Comparison of ENCODE assay signal across 25 cellular contexts in the genomic region with DNA sequence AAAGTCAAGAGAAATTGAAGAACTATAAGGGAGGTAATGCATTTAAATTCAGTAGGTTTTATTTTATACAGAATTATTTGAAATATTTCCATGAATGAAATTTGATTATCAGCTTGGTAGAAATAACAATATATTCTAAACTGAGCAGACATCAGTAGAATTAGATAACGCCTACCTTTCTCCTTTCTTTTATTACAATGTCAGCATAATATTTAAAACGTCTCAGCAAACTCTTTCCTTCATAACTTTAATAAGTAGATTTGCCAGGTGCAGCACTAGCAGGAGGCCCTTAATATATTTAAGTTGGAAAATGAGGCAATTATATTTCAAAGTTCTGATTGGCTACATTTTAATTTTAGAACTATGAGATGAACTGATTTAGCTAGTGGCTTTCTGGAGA.
DNase-seq lines count a peak whose midpoint lies in the region; ATAC-seq, FAIRE-seq and TF ChIP-seq lines count a peak whose summit lies in the region.
"Had no signal": no experiment of that assay in that cellular context is flagged by ENCODE, and none has a peak within 500 bp of the region (broad histone marks: within the 10 kb centered on the region; RNA-seq: fewer than 3 reads in every experiment).

No MANE protein-coding gene starts in this region.

- CTCF ChIA-PET in HepG2 (lab: Yijun Ruan, JAX; ENCODE audit: low intra/inter-chr PET ratio, low total read pairs) (no interaction called here), K562 (lab: Yijun Ruan, JAX; ENCODE audit: low intra/inter-chr PET ratio) (interaction anchor here (0.6 kb wide), 1 partner anchor 8 kb away, joined by 3 read pairs; no protein-coding TSS in a partner anchor)

- no TSS peak for BruUV-seq in HepG2 (replicated peaks; lab: Mats Ljungman, UMichigan)
- no TSS peak for BruUV-seq in K562 (replicated peaks; lab: Mats Ljungman, UMichigan)

- H3K4me1 ChIP-seq in HepG2 (ENCODE audit: insufficient read depth, low read length) (no peaks in the 10 kb centered on the region), right lobe of liver (no peaks in the 10 kb centered on the region), K562 (replicated peaks in 1 of 2; ENCODE audit: control insufficient read depth in 2 of 2, insufficient read depth in 2 of 2, low read length in 2 of 2) (no peaks in the 10 kb centered on the region)
- H3K4me1 ChIP-seq: BE2C, BLaER1 had no signal

- H3K9ac ChIP-seq in HepG2 (ENCODE audit: insufficient read depth, low read depth, low read length) (no peak overlapping the region), K562 (ENCODE audit: insufficient read depth in 1 of 2, low read depth in 2 of 2, low read length in 2 of 2) (no peak overlapping the region)
- H3K9ac ChIP-seq: BLaER1 had no signal

- no peaks in the 10 kb centered on the region for H3K9me1 ChIP-seq in K562 (ENCODE audit: control insufficient read depth, insufficient read depth, low read length)

- H3K27me3 ChIP-seq in HepG2 (ENCODE audit: control insufficient read depth in 1 of 2, insufficient read depth in 2 of 2, low read length in 2 of 2) (no peaks in the 10 kb centered on the region), right lobe of liver (no peaks in the 10 kb centered on the region), K562 (ENCODE audit: control insufficient read depth in 2 of 2, insufficient read depth in 2 of 2, low read length in 2 of 2) (no peaks in the 10 kb centered on the region)
- H3K27me3 ChIP-seq: BE2C, BLaER1 had no signal

- ATAC-seq in HepG2 (no peak), right lobe of liver (no peak), K562 (no peak), GM19467 (IDR thresholded peaks at IDR 0.05; ENCODE audit: unreplicated experiment) (no peak), HG03175 (IDR thresholded peaks at IDR 0.05; ENCODE audit: unreplicated experiment) (no peak)
- ATAC-seq: GM12878 had no signal

- intact Hi-C loops in HepG2 (cut with micrococcal nuclease; ENCODE audit: unreplicated experiment): no loop called here
- intact Hi-C loops in right lobe of liver (cut with DNase I): no loop called here
- intact Hi-C loops in K562 (cut with micrococcal nuclease): no loop called here

- H3K9me3 ChIP-seq in HepG2 (ENCODE audit: low read length): no peaks in the 10 kb centered on the region
- no peaks in the 10 kb centered on the region for H3K9me3 ChIP-seq in right lobe of liver
- H3K9me3 ChIP-seq in K562 (replicated peaks; ENCODE audit: control insufficient read depth, insufficient read depth, low read depth, low read length): no peaks in the 10 kb centered on the region; the same call in 1 of the 2 replicates
- H3K9me3 ChIP-seq: BE2C, BLaER1 had no signal

- POLR2A ChIA-PET in HepG2 (lab: Yijun Ruan, JAX) (no interaction called here), K562 (lab: Yijun Ruan, JAX) (no interaction called here)

- TF ChIP-seq EP300 in HepG2 (IDR thresholded peaks at IDR 0.05; ENCODE audit: low read depth in 2 of 2, low read length in 2 of 2) (no peak), HepG2 (CRISPR knock-in tag; IDR thresholded peaks at IDR 0.05; ENCODE audit: borderline replicate concordance) (no peak), K562 (IDR thresholded peaks at IDR 0.05; ENCODE audit: low read length) (no peak)

- H3K36me3 ChIP-seq in HepG2 (replicated peaks in 1 of 2; ENCODE audit: control insufficient read depth in 1 of 2, insufficient read depth in 2 of 2, low read length in 2 of 2) (no peaks in the 10 kb centered on the region), right lobe of liver (no peaks in the 10 kb centered on the region), K562 (ENCODE audit: control insufficient read depth, insufficient read depth, low read length) (no peaks in the 10 kb centered on the region)
- H3K36me3 ChIP-seq: BE2C, BLaER1 had no signal

- FAIRE-seq in HepG2 (lab: Jason Lieb, UNC): no peak
- FAIRE-seq in K562 (lab: Jason Lieb, UNC): no peak
- FAIRE-seq: GM12878, GM12892, GM18507 had no signal

- H4K20me1 ChIP-seq in HepG2 (ENCODE audit: insufficient read depth, low read length): no peaks in the 10 kb centered on the region
- H4K20me1 ChIP-seq in K562 (replicated peaks; ENCODE audit: control insufficient read depth, insufficient read depth, low read length): no peaks in the 10 kb centered on the region
- H4K20me1 ChIP-seq: BLaER1 had no signal

- TF ChIP-seq POLR2A in HepG2 (IDR thresholded peaks at IDR 0.05; ENCODE audit: insufficient read depth in 1 of 2, low read depth in 2 of 2, low read length in 2 of 2) (no peak), right lobe of liver (IDR thresholded peaks at IDR 0.05) (no peak), K562 (conservative IDR thresholded peaks at IDR 0.05) (no peak)

- DNase-seq in HepG2 (ENCODE audit: low spot score) (no peak), right lobe of liver (no peak), K562 (ENCODE audit: extremely low read depth in 1 of 4, low spot score in 3 of 4) (no peak), putamen (ENCODE audit: low spot score) (peak; percentile 13)
- DNase-seq: ACHN; BE2C; C1 segment of cervical spinal cord; CD4-positive, alpha-beta memory T cell; CD4-positive, CD25-positive, alpha-beta regulatory T cell; CD8-positive, alpha-beta memory T cell; COR-L47; DMS 273 treated with DMSO at 0.1 percent for 48 hours; DMS153; DMS53; DMS79; DND-41; EL; GDM1 had no signal

- H2AFZ ChIP-seq in HepG2 (ENCODE audit: low read length) (no peak overlapping the region), K562 (ENCODE audit: low read depth, low read length) (no peak overlapping the region)

- TF ChIP-seq RAD21 in HepG2 (CRISPR knock-in tag; IDR thresholded peaks at IDR 0.05): no peak
- TF ChIP-seq RAD21 in K562 (CRISPR knock-in tag; conservative IDR thresholded peaks at IDR 0.05 in 1 of 2, IDR thresholded peaks at IDR 0.05 in 1 of 2): no peak

- H3K27ac ChIP-seq in HepG2 (ENCODE audit: extremely low read length, insufficient read depth, low read length): no peak overlapping the region
- H3K27ac ChIP-seq in right lobe of liver: no peak overlapping the region
- no peak overlapping the region for H3K27ac ChIP-seq in K562 (ENCODE audit: extremely low read depth, low read depth, low read length)
- H3K27ac ChIP-seq: 22Rv1, BLaER1 had no signal

- H3K79me2 ChIP-seq in HepG2 (ENCODE audit: insufficient read depth, low read length) (no peaks in the 10 kb centered on the region), K562 (ENCODE audit: control insufficient read depth, insufficient read depth, low read length) (no peaks in the 10 kb centered on the region)

- H3K4me3 ChIP-seq in HepG2 (replicated peaks in 1 of 3; ENCODE audit: insufficient read depth in 1 of 3, low read depth in 2 of 3, low read length in 3 of 3) (no peak overlapping the region), right lobe of liver (no peak overlapping the region), K562 (no peak overlapping the region)
- H3K4me3 ChIP-seq: BLaER1, GM12878 had no signal

- WGBS in HepG2 (ENCODE audit: low lambda C conversion rate): 3% methylated on average over 2 of the region's 2 CpGs
- WGBS in right lobe of liver (ENCODE audit: insufficient coverage, low coverage, low lambda C conversion rate, missing lambda C conversion rate): 53% methylated on average over 2 of the region's 2 CpGs
- 0% methylated on average over 2 of the region's 2 CpGs for WGBS in K562 (ENCODE audit: insufficient coverage, low coverage, missing lambda C conversion rate)

- TF ChIP-seq CTCF in HepG2 (CRISPR knock-in tag; IDR thresholded peaks at IDR 0.05): no peak
- TF ChIP-seq CTCF in right lobe of liver (IDR thresholded peaks at IDR 0.05): no peak
- no peak for TF ChIP-seq CTCF in K562 (IDR thresholded peaks at IDR 0.05 in 2 of 3, conservative IDR thresholded peaks at IDR 0.05 in 1 of 3; ENCODE audit: insufficient read depth in 2 of 3, low read depth in 1 of 3, low read length in 3 of 3)

- in situ Hi-C loops in HepG2 (cut with HindIII; ENCODE audit: extremely low pct_ligation_motif_present, low pct_unique_long_range_greater_than_20kb): no loop called here
- in situ Hi-C loops in K562 (cut with MboI): no loop called here

- no peak overlapping the region for H3K4me2 ChIP-seq in HepG2 (ENCODE audit: low read depth, low read length)
- H3K4me2 ChIP-seq in K562 (ENCODE audit: insufficient read depth, low read length): no peak overlapping the region
- H3K4me2 ChIP-seq: BLaER1 had no signal

TF ChIP-seq in HepG2, 621 proteins besides CTCF, POLR2A, EP300 and RAD21 (continues in another document):
- TF ChIP-seq NR2F1 (CRISPR knock-in tag; IDR thresholded peaks at IDR 0.05): no peak
- no peak for TF ChIP-seq NFE2L1 (CRISPR knock-in tag; IDR thresholded peaks at IDR 0.05; ENCODE audit: borderline replicate concordance)
- TF ChIP-seq, protein P1, sequence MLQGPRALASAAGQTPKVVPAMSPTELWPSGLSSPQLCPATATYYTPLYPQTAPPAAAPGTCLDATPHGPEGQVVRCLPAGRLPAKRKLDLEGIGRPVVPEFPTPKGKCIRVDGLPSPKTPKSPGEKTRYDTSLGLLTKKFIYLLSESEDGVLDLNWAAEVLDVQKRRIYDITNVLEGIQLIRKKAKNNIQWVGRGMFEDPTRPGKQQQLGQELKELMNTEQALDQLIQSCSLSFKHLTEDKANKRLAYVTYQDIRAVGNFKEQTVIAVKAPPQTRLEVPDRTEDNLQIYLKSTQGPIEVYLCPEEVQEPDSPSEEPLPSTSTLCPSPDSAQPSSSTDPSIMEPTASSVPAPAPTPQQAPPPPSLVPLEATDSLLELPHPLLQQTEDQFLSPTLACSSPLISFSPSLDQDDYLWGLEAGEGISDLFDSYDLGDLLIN (CRISPR knock-in tag; IDR thresholded peaks at IDR 0.05; ENCODE audit: borderline replicate concordance): no peak
- no peak for TF ChIP-seq ARHGAP35 (CRISPR knock-in tag; IDR thresholded peaks at IDR 0.05; ENCODE audit: borderline replicate concordance)
- TF ChIP-seq MAFF (IDR thresholded peaks at IDR 0.05; ENCODE audit: low read depth, low read length): peak; percentile 76
- no peak for TF ChIP-seq ZNF672 (CRISPR knock-in tag; IDR thresholded peaks at IDR 0.05)

TF ChIP-seq in K562, 482 proteins besides CTCF, POLR2A, EP300 and RAD21:
- TF ChIP-seq ZNF316 (IDR thresholded peaks at IDR 0.05) (peak; percentile 57; the same call in 1 of the 2 replicates), CCNT2 (IDR thresholded peaks at IDR 0.05; ENCODE audit: borderline replicate concordance, extremely low read depth, insufficient read length, low read depth, low read length) (no peak), MAFF (IDR thresholded peaks at IDR 0.05; ENCODE audit: low read length) (0 out of 2 replicates have a peak, but pooled peaks have one; percentile 28), POLR3A (IDR thresholded peaks at IDR 0.05; ENCODE audit: borderline replicate concordance, extremely low read depth, insufficient read depth, insufficient read length) (no peak), MAFK (IDR thresholded peaks at IDR 0.05; ENCODE audit: low read length) (peak; percentile 47; the same call in 1 of the 2 replicates), C11orf30 (IDR thresholded peaks at IDR 0.05; ENCODE audit: low read depth) (0 out of 2 replicates have a peak, but pooled peaks have one; percentile 30)
